In genomic region chr17:42387221-42387657, GRCh38 we compare ENCODE assay signal across 8 cellular contexts. TPM values are rescaled to one million over a fixed set of nuclear protein-coding genes. Genes with fewer than 3 reads are reported as not detected.
DNase-seq lines count a peak whose midpoint lies in the region; ATAC-seq and TF ChIP-seq lines count a peak whose summit lies in the region.

No MANE protein-coding gene starts in this region.

- peak overlapping the region; percentile 53; the same call in 1 of the 2 replicates for H3K56ac ChIP-seq in IMR-90 (ENCODE audit: extremely low read depth, insufficient read depth, low read length)

- H3K4ac ChIP-seq in IMR-90 (ENCODE audit: low read depth, low read length): peak overlapping the region; percentile 22; the same call in 1 of the 2 replicates

- H3K23ac ChIP-seq in IMR-90 (ENCODE audit: low read depth, low read length): peak overlapping the region; percentile 86; the same call in 1 of the 2 replicates

- no peak overlapping the region for H2AK9ac ChIP-seq in IMR-90 (replicated peaks; ENCODE audit: low read depth, low read length, poor library complexity)

- no peaks in the 10 kb centered on the region for H3K9me3 ChIP-seq in IMR-90 (ENCODE audit: control insufficient read depth, insufficient read depth, low read length)
- no peaks in the 10 kb centered on the region for H3K9me3 ChIP-seq in prostate gland

- no peaks in the 10 kb centered on the region for H3K27me3 ChIP-seq in BJ (ENCODE audit: control insufficient read depth, insufficient read depth, low read length)
- H3K27me3 ChIP-seq in IMR-90 (ENCODE audit: control insufficient read depth, insufficient read depth, low read length): no peaks in the 10 kb centered on the region
- H3K27me3 ChIP-seq in prostate gland (replicated peaks; ENCODE audit: insufficient read depth): no peaks in the 10 kb centered on the region

- peak overlapping the region; percentile 90 for H2BK5ac ChIP-seq in IMR-90 (ENCODE audit: low read depth, low read length, poor library complexity, severe bottlenecking)

- no peaks in the 10 kb centered on the region; the same call in 1 of the 2 replicates for H3K36me3 ChIP-seq in BJ (ENCODE audit: control insufficient read depth, insufficient read depth, low read length)
- peaks cover 3% of the 10 kb centered on the region; the same call in 1 of the 2 replicates for H3K36me3 ChIP-seq in IMR-90 (ENCODE audit: control insufficient read depth, insufficient read depth, low read length)
- no peaks in the 10 kb centered on the region for H3K36me3 ChIP-seq in prostate gland

- peaks cover 9% of the 10 kb centered on the region for H3K9me1 ChIP-seq in IMR-90 (ENCODE audit: insufficient read depth, low read length)

- no peak overlapping the region for H2BK120ac ChIP-seq in IMR-90 (ENCODE audit: low read depth, low read length)

- no peak overlapping the region for H2AFZ ChIP-seq in IMR-90 (replicated peaks; ENCODE audit: low read length, poor library complexity)

- no peak for TF ChIP-seq POLR2A in IMR-90 (IDR thresholded peaks at IDR 0.05; ENCODE audit: low read depth, low read length)
- no peak for TF ChIP-seq POLR2A in prostate gland (IDR thresholded peaks at IDR 0.05)

- no peak overlapping the region for H2BK15ac ChIP-seq in IMR-90 (ENCODE audit: low read depth, low read length)

- peak overlapping the region; percentile 18; the same call in 1 of the 2 replicates for H3K14ac ChIP-seq in IMR-90 (replicated peaks; ENCODE audit: low read depth, low read length)

- no peak overlapping the region for H4K5ac ChIP-seq in IMR-90 (ENCODE audit: low read depth, low read length)

- TF ChIP-seq CTCF in BJ (IDR thresholded peaks at IDR 0.05; ENCODE audit: insufficient read depth, low read depth, low read length): no peak
- no peak for TF ChIP-seq CTCF in IMR-90 (conservative IDR thresholded peaks at IDR 0.05; ENCODE audit: low read depth, low read length)
- TF ChIP-seq CTCF in VCaP (conservative IDR thresholded peaks at IDR 0.05): no peak
- TF ChIP-seq CTCF in fibroblast of the aortic adventitia (IDR thresholded peaks at IDR 0.05; ENCODE audit: insufficient read depth, low read length): no peak
- TF ChIP-seq CTCF in prostate gland (IDR thresholded peaks at IDR 0.05): no peak

- H3K27ac ChIP-seq in IMR-90 (ENCODE audit: insufficient read depth, low read length) (peak overlapping the region; percentile 92; the same call in 1 of the 2 replicates), VCaP (peak overlapping the region; percentile 79), prostate gland (peak overlapping the region; percentile 99 to 100)

- dilution Hi-C loops in IMR-90 (cut with HindIII; ENCODE audit: low sequenced_read_pairs, unreplicated experiment): no loop called here

- in situ Hi-C loops in IMR-90 (cut with MboI; ENCODE audit: low sequenced_read_pairs): no loop called here

- H4K20me1 ChIP-seq in IMR-90 (ENCODE audit: insufficient read depth, low read length): peaks cover 57% of the 10 kb centered on the region

- H3K9ac ChIP-seq in IMR-90 (ENCODE audit: low read depth, low read length): peak overlapping the region; percentile 94

- peaks cover 12 to 72% of the 10 kb centered on the region in 2 experiments; a peak in 2 of 4 replicates for H3K79me1 ChIP-seq in IMR-90 (ENCODE audit: low read depth in 1 of 2, low read length in 2 of 2)

- no peak overlapping the region for H4K91ac ChIP-seq in IMR-90 (ENCODE audit: insufficient read depth, low read depth, low read length)

- WGBS in IMR-90 (ENCODE audit: extremely low coverage in 2 of 2, insufficient read length in 1 of 2), 2 experiments: no CpG with 5 or more reads among the region's 7 CpGs
- WGBS in prostate gland: 2% methylated on average over 7 of the region's 7 CpGs

- H3K4me1 ChIP-seq in IMR-90 (ENCODE audit: control insufficient read depth, insufficient read depth, low read length): peaks cover 6% of the 10 kb centered on the region
- no peaks in the 10 kb centered on the region for H3K4me1 ChIP-seq in prostate gland (replicated peaks)

- POLR2A ChIA-PET in BJ (lab: Charles Lee) (no interaction called here), IMR-90 (lab: Charles Lee; ENCODE audit: unreplicated experiment) (no interaction called here)

- H4K8ac ChIP-seq in IMR-90 (ENCODE audit: low read depth in 2 of 2, low read length in 2 of 2): peak overlapping the region in 1 of 2 experiments; percentile 6; a peak in 1 of 4 replicates

- peak overlapping the region; percentile 76 for H3K4me2 ChIP-seq in IMR-90 (ENCODE audit: low read depth, low read length)

- no peak overlapping the region for H3K18ac ChIP-seq in IMR-90 (ENCODE audit: low read depth, low read length)

- no TSS peak for BruUV-seq in IMR-90 (replicated peaks; lab: Mats Ljungman, UMichigan)

- H2AK5ac ChIP-seq in IMR-90 (ENCODE audit: low read depth, low read length): no peak overlapping the region

- TF ChIP-seq RAD21 in IMR-90 (IDR thresholded peaks at IDR 0.05; ENCODE audit: low read length): no peak

- CTCF ChIA-PET in BJ (lab: Yijun Ruan, JAX) (no interaction called here), IMR-90 (lab: Yijun Ruan, JAX) (no interaction called here)

- no peak for ATAC-seq in IMR-90 (ENCODE audit: low read depth)
- ATAC-seq in HG02840 (IDR thresholded peaks at IDR 0.05; ENCODE audit: low FRiP score, unreplicated experiment): no peak
- ATAC-seq in HG03521 (IDR thresholded peaks at IDR 0.05; ENCODE audit: unreplicated experiment): no peak

- no peak overlapping the region for H2BK20ac ChIP-seq in IMR-90 (ENCODE audit: low read depth, low read length)

- DNase-seq in BJ (ENCODE audit: low read depth): no peak
- DNase-seq in IMR-90: peak; percentile 74
- peak; percentile 86 for DNase-seq in fibroblast of the aortic adventitia (ENCODE audit: low read depth)
- DNase-seq in prostate gland (ENCODE audit: low spot score): peak; percentile 71
- DNase-seq in globus pallidus (ENCODE audit: low spot score): no peak

- H3K4me3 ChIP-seq in BJ (ENCODE audit: low read depth, low read length) (peak overlapping the region; percentile 99), IMR-90 (ENCODE audit: insufficient read depth, low read depth, low read length) (peak overlapping the region; percentile 99), fibroblast of the aortic adventitia (ENCODE audit: low read depth, low read length) (peak overlapping the region; percentile 93), prostate gland (peak overlapping the region; percentile 92 to 100)

- intact Hi-C loops in IMR-90 (cut with micrococcal nuclease): loop anchor here (1.0 kb wide), 1 partner anchor 65 kb away; no protein-coding TSS in a partner anchor
- intact Hi-C loops in prostate gland (cut with DNase I): loop anchor here (5.0 kb wide), 1 partner anchor 60 kb away; no protein-coding TSS in a partner anchor

TF ChIP-seq in IMR-90, 13 proteins besides CTCF, POLR2A, EP300 and RAD21:
- TF ChIP-seq CEBPB (IDR thresholded peaks at IDR 0.05; ENCODE audit: low read depth, low read length) (peak; percentile 90), MXI1 (IDR thresholded peaks at IDR 0.05; ENCODE audit: borderline replicate concordance, low read depth, low read length) (peak; percentile 97), FOS (IDR thresholded peaks at IDR 0.05; ENCODE audit: low read depth, low read length) (no peak)

RNA-seq across cellular contexts. Expression of gene STAT3, which starts 1.0 kb away (rescaled TPM):
- 62.0 and 74.4 TPM in 2 replicates for polyA plus RNA-seq in BJ (2011; rRNA removed)
- 104 and 108 TPM in 2 replicates for polyA minus RNA-seq in BJ (2011; rRNA and poly(A)+ RNA removed)
- 61.9 and 66.3 TPM in 2 replicates for total RNA-seq in IMR-90 (2012; rRNA removed)
- polyA plus RNA-seq in IMR-90 (2012; rRNA removed): 47.2 and 48.0 TPM in 2 replicates
- 28.3 and 33.2 TPM in 2 replicates for polyA plus RNA-seq in IMR-90 (2012; cell fraction: cytosol; rRNA removed)
- 56.6 and 109 TPM in 2 replicates for polyA plus RNA-seq in IMR-90 (2012; cell fraction: nucleus; rRNA removed; ENCODE audit: low replicate concordance)
- total RNA-seq in fibroblast of the aortic adventitia (ENCODE audit: low replicate concordance): 103 and 137 TPM in 2 replicates
- total RNA-seq in prostate gland: 100 to 1,000 TPM; 188 to 230 TPM

RNA-seq across cellular contexts. Expression of gene CAVIN1, which starts 35.8 kb away (rescaled TPM):
- polyA plus RNA-seq in BJ (2011; rRNA removed): 607 and 734 TPM in 2 replicates
- polyA minus RNA-seq in BJ (2011; rRNA and poly(A)+ RNA removed): 370 and 420 TPM in 2 replicates
- 556 and 644 TPM in 2 replicates for total RNA-seq in IMR-90 (2012; rRNA removed)
- 491 and 533 TPM in 2 replicates for polyA plus RNA-seq in IMR-90 (2012; rRNA removed)
- polyA plus RNA-seq in IMR-90 (2012; cell fraction: cytosol; rRNA removed): 401 and 422 TPM in 2 replicates
- polyA plus RNA-seq in IMR-90 (2012; cell fraction: nucleus; rRNA removed; ENCODE audit: low replicate concordance): 174 and 195 TPM in 2 replicates
- total RNA-seq in fibroblast of the aortic adventitia (ENCODE audit: low replicate concordance): 639 and 721 TPM in 2 replicates
- 100 to 1,000 TPM; 214 to 220 TPM for total RNA-seq in prostate gland

Comparison
In these comparisons a context has a peak if more than half of its experiments do, and no peak if none do; other contexts are left out.
1. DNase-seq: peak in IMR-90 (single experiment), fibroblast of the aortic adventitia (single experiment) and prostate gland (single experiment); none in BJ (single experiment) and globus pallidus (single experiment).
2. Peak in every context shown above with its lines, with median percentiles within 50 percentile points of each other: H3K4me3 ChIP-seq and H3K27ac ChIP-seq.